Comparison of ENCODE assay signal across 17 cellular contexts in genomic region chr5:154519375-154519774, GRCh38. TPM values are rescaled to one million over a fixed set of nuclear protein-coding genes. Genes with fewer than 3 reads are reported as not detected.
A peak's percentile ranks its signal among the peaks of the same experiment; 100 is the strongest.
DNase-seq lines count a peak whose midpoint lies in the region; ATAC-seq, FAIRE-seq and TF ChIP-seq lines count a peak whose summit lies in the region.
"Had no signal": no experiment of that assay in that cellular context is flagged by ENCODE, and none has a peak within 500 bp of the region (broad histone marks: within the 10 kb centered on the region; RNA-seq: fewer than 3 reads in every experiment).

No MANE protein-coding gene starts in this region.

- ATAC-seq in right lobe of liver (peak; percentile 6 to 87 (median 52)), HepG2 (no peak), RWPE2 (ENCODE audit: low read depth) (peak; percentile 65), sciatic nerve (no peak)
- ATAC-seq: activated naive CD4-positive, alpha-beta T cell treated with anti-CD3 and anti-CD28 coated beads, Interleukin-2, amount 50 U/mL, for 72 hours had no signal

- H3K4me3 ChIP-seq in right lobe of liver (no peak overlapping the region), HepG2 (replicated peaks in 1 of 3; ENCODE audit: insufficient read depth in 1 of 3, low read depth in 2 of 3, low read length in 3 of 3) (no peak overlapping the region), RWPE2 (ENCODE audit: severe bottlenecking) (no peak overlapping the region), fibroblast of lung (replicated peaks in 1 of 4; ENCODE audit: control extremely low read depth in 1 of 4, insufficient read depth in 1 of 4, low read depth in 3 of 4, low read length in 4 of 4) (no peak overlapping the region)
- H3K4me3 ChIP-seq: colonic mucosa, Peyer's patch had no signal

- in situ Hi-C loops in HepG2 (cut with HindIII; ENCODE audit: extremely low pct_ligation_motif_present, low pct_unique_long_range_greater_than_20kb), result no loop called here

- no peak for FAIRE-seq in HepG2 (lab: Jason Lieb, UNC)

- TF ChIP-seq CTCF in right lobe of liver (IDR thresholded peaks at IDR 0.05) (no peak), HepG2 (CRISPR knock-in tag; IDR thresholded peaks at IDR 0.05) (no peak), RWPE2 (IDR thresholded peaks at IDR 0.05; ENCODE audit: poor library complexity, severe bottlenecking) (no peak), fibroblast of lung (conservative IDR thresholded peaks at IDR 0.05 in 1 of 2, IDR thresholded peaks at IDR 0.05 in 1 of 2; ENCODE audit: low read depth in 1 of 2, low read length in 2 of 2) (no peak)

- H3K79me2 ChIP-seq in HepG2 (ENCODE audit: insufficient read depth, low read length) (no peaks in the 10 kb centered on the region), fibroblast of lung (ENCODE audit: control insufficient read depth, insufficient read depth, low read length) (no peaks in the 10 kb centered on the region)

- H2AFZ ChIP-seq in HepG2 (ENCODE audit: low read length) (no peak overlapping the region), fibroblast of lung (ENCODE audit: low read length) (no peak overlapping the region)

- CTCF ChIA-PET in HepG2 (lab: Yijun Ruan, JAX; ENCODE audit: low intra/inter-chr PET ratio, low total read pairs), result interaction anchor here (2.4 kb wide), 1 partner anchor 91 kb away, joined by 12 read pairs; no protein-coding TSS in a partner anchor

- no peak for TF ChIP-seq POLR2A in right lobe of liver (IDR thresholded peaks at IDR 0.05)
- no peak for TF ChIP-seq POLR2A in HepG2 (IDR thresholded peaks at IDR 0.05; ENCODE audit: insufficient read depth in 1 of 2, low read depth in 2 of 2, low read length in 2 of 2)

- peak in 1 of 3 donors; percentile 63 for DNase-seq in right lobe of liver
- DNase-seq in HepG2 (ENCODE audit: low spot score), result no peak
- DNase-seq in RWPE2 (ENCODE audit: low spot score), result no peak
- peak; percentile 20 to 66 for DNase-seq in fibroblast of lung (ENCODE audit: low read depth in 2 of 2)
- DNase-seq in AML-193 (lab: John Stamatoyannopoulos, UW), result no peak
- DNase-seq in sciatic nerve (ENCODE audit: low spot score), result no peak
- no peak for DNase-seq in NCI-H2227 (lab: John Stamatoyannopoulos, UW; ENCODE audit: unreplicated experiment)
- DNase-seq in stimulated activated CD8-positive, alpha-beta memory T cell treated with anti-CD3 and anti-CD28 coated beads, Interleukin-4, amount 100 ng/mL, for 48 hours, result no peak
- DNase-seq: colonic mucosa, DMS79, foreskin melanocyte, NCI-H345, Peyer's patch, posterior cingulate gyrus had no signal

- H3K4me1 ChIP-seq in right lobe of liver (peaks cover 0 to 4% (median 2%) of the 10 kb centered on the region in 4 donors), HepG2 (ENCODE audit: insufficient read depth, low read length) (no peaks in the 10 kb centered on the region), RWPE2 (ENCODE audit: insufficient read depth, poor library complexity, severe bottlenecking) (peaks cover 5% of the 10 kb centered on the region), fibroblast of lung (ENCODE audit: control insufficient read depth, extremely low read depth, insufficient read depth, low read length) (no peaks in the 10 kb centered on the region)
- H3K4me1 ChIP-seq: colonic mucosa, Peyer's patch had no signal

- no peak for TF ChIP-seq EP300 in HepG2 (IDR thresholded peaks at IDR 0.05; ENCODE audit: low read depth in 2 of 2, low read length in 2 of 2)
- TF ChIP-seq EP300 in HepG2 (CRISPR knock-in tag; IDR thresholded peaks at IDR 0.05; ENCODE audit: borderline replicate concordance), result no peak

- H4K20me1 ChIP-seq in HepG2 (ENCODE audit: insufficient read depth, low read length) (no peaks in the 10 kb centered on the region), fibroblast of lung (ENCODE audit: control insufficient read depth, extremely low read depth, insufficient read depth, low read length) (no peaks in the 10 kb centered on the region)

- H3K9ac ChIP-seq in HepG2 (ENCODE audit: insufficient read depth, low read depth, low read length) (no peak overlapping the region), fibroblast of lung (ENCODE audit: insufficient read depth, low read length) (no peak overlapping the region)

- WGBS in right lobe of liver (ENCODE audit: insufficient coverage, low coverage, low lambda C conversion rate, missing lambda C conversion rate), result 25% methylated on average over 2 of the region's 2 CpGs
- 0% methylated on average over 2 of the region's 2 CpGs for WGBS in HepG2 (ENCODE audit: low lambda C conversion rate)

- no TSS peak for BruUV-seq in HepG2 (replicated peaks; lab: Mats Ljungman, UMichigan)

- H3K27me3 ChIP-seq in right lobe of liver (no peaks in the 10 kb centered on the region), HepG2 (ENCODE audit: control insufficient read depth in 1 of 2, insufficient read depth in 2 of 2, low read length in 2 of 2) (peaks cover 0 to 14% of the 10 kb centered on the region in 2 experiments; a peak in 2 of 5 replicates), RWPE2 (ENCODE audit: insufficient read depth, poor library complexity, severe bottlenecking) (no peaks in the 10 kb centered on the region), fibroblast of lung (ENCODE audit: control insufficient read depth, insufficient read depth, low read length) (peaks cover 8% of the 10 kb centered on the region)
- H3K27me3 ChIP-seq: colonic mucosa had no signal

- H3K4me2 ChIP-seq in HepG2 (ENCODE audit: low read depth, low read length) (no peak overlapping the region), fibroblast of lung (ENCODE audit: extremely low read depth, insufficient read depth, low read length) (no peak overlapping the region)

- H3K36me3 ChIP-seq in right lobe of liver (no peaks in the 10 kb centered on the region), HepG2 (replicated peaks in 1 of 2; ENCODE audit: control insufficient read depth in 1 of 2, insufficient read depth in 2 of 2, low read length in 2 of 2) (no peaks in the 10 kb centered on the region), RWPE2 (ENCODE audit: low read depth) (no peaks in the 10 kb centered on the region), fibroblast of lung (ENCODE audit: control insufficient read depth, insufficient read depth, low read length) (no peaks in the 10 kb centered on the region)
- H3K36me3 ChIP-seq: colonic mucosa, Peyer's patch had no signal

- TF ChIP-seq RAD21 in HepG2 (CRISPR knock-in tag; IDR thresholded peaks at IDR 0.05), result no peak

- H3K27ac ChIP-seq in right lobe of liver (no peak overlapping the region), HepG2 (ENCODE audit: extremely low read length, insufficient read depth, low read length) (no peak overlapping the region), RWPE2 (ENCODE audit: poor library complexity, severe bottlenecking) (no peak overlapping the region), fibroblast of lung (ENCODE audit: insufficient read depth, low read length) (no peak overlapping the region)
- H3K27ac ChIP-seq: colonic mucosa, Peyer's patch had no signal

- intact Hi-C loops in right lobe of liver (cut with DNase I) (no loop called here), HepG2 (cut with micrococcal nuclease; ENCODE audit: unreplicated experiment) (no loop called here), sciatic nerve (cut with DNase I) (no loop called here)

- POLR2A ChIA-PET in HepG2 (lab: Yijun Ruan, JAX), result no interaction called here

- no peaks in the 10 kb centered on the region for H3K9me3 ChIP-seq in right lobe of liver
- no peaks in the 10 kb centered on the region for H3K9me3 ChIP-seq in HepG2 (ENCODE audit: low read length)
- no peaks in the 10 kb centered on the region for H3K9me3 ChIP-seq in RWPE2 (ENCODE audit: severe bottlenecking)
- no peaks in the 10 kb centered on the region for H3K9me3 ChIP-seq in fibroblast of lung (ENCODE audit: control insufficient read depth, insufficient read depth, low read depth, low read length)
- H3K9me3 ChIP-seq: colonic mucosa, Peyer's patch had no signal

TF ChIP-seq in HepG2, 621 proteins besides CTCF, POLR2A, EP300 and RAD21 (continues in another document):
- TF ChIP-seq ZNF780A (CRISPR knock-in tag; IDR thresholded peaks at IDR 0.05), result no peak

RNA-seq across cellular contexts. Expression of gene HAND1, which starts 41.3 kb away (rescaled TPM):
- total RNA-seq in right lobe of liver (not detected), HepG2 (2016; rRNA removed; fragmentation: Illumina TruSeq; extraction: Trizol) (not detected in 2 replicates), fibroblast of lung (not detected in 2 replicates), sciatic nerve (not detected)
- total RNA-seq in HepG2 (2016; cell fraction: cytosol; rRNA removed; fragmentation: Illumina TruSeq; extraction: Trizol; ENCODE audit: low read depth), result not detected in 2 replicates
- not detected in 2 replicates for total RNA-seq in HepG2 (2016; cell fraction: insoluble cytoplasmic fraction; rRNA removed; fragmentation: Illumina TruSeq; extraction: Trizol)
- total RNA-seq in HepG2 (2016; cell fraction: membrane; rRNA removed; fragmentation: Illumina TruSeq; extraction: Trizol), result not detected in 2 replicates
- not detected in 2 replicates for total RNA-seq in HepG2 (2016; cell fraction: nucleus; rRNA removed; fragmentation: Illumina TruSeq; extraction: Trizol)
- polyA plus RNA-seq in HepG2 (2011; rRNA removed) (not detected in 2 replicates), fibroblast of lung (not detected in 2 replicates)
- not detected in 2 replicates for polyA plus RNA-seq in HepG2 (2011; cell fraction: cytosol; rRNA removed)
- polyA plus RNA-seq in HepG2 (2011; cell fraction: nucleus; rRNA removed), result not detected in 2 replicates
- not detected in 2 replicates for polyA plus RNA-seq in HepG2 (2012)
- not detected in 2 replicates for polyA plus RNA-seq in HepG2 (2016; cell fraction: cytosol; fragmentation: Illumina TruSeq; extraction: Trizol; ENCODE audit: low read depth)
- not detected in 2 replicates for polyA plus RNA-seq in HepG2 (2016; cell fraction: insoluble cytoplasmic fraction; fragmentation: Illumina TruSeq; extraction: Trizol; ENCODE audit: low read depth)
- polyA plus RNA-seq in HepG2 (2016; cell fraction: membrane; fragmentation: Illumina TruSeq; extraction: Trizol; ENCODE audit: low read depth), result not detected in 2 replicates
- not detected in 2 replicates for polyA plus RNA-seq in HepG2 (2016; cell fraction: nucleus; fragmentation: Illumina TruSeq; extraction: Trizol; ENCODE audit: insufficient read depth, low read depth)
- not detected in 2 replicates for polyA minus RNA-seq in HepG2 (2011; rRNA and poly(A)+ RNA removed; ENCODE audit: low replicate concordance)
- not detected in 2 replicates for polyA minus RNA-seq in HepG2 (2011; cell fraction: cytosol; rRNA and poly(A)+ RNA removed)
- polyA minus RNA-seq in HepG2 (2011; cell fraction: nucleus; rRNA and poly(A)+ RNA removed), result not detected in 2 replicates
- not detected in 2 replicates for polyA plus RNA-seq in fibroblast of lung (2012)
- polyA minus RNA-seq in fibroblast of lung (ENCODE audit: low replicate concordance), result not detected in 2 replicates
- total RNA-seq: activated CD8-positive, alpha-beta memory T cell treated with anti-CD3 and anti-CD28 coated beads for 36 hours; activated naive CD4-positive, alpha-beta T cell treated with anti-CD3 and anti-CD28 coated beads, Interleukin-2, amount 50 U/mL, for 72 hours; ureter had no signal

Comparison
In these comparisons a context has a peak if more than half of its experiments do, and no peak if none do; other contexts are left out.
1. ATAC-seq: peak in right lobe of liver (4 of 4) and RWPE2 (single experiment); none in HepG2 (single experiment) and sciatic nerve (single experiment).
2. DNase-seq: peak in fibroblast of lung (2 of 2); none in HepG2 (single experiment), RWPE2 (single experiment), AML-193 (0 of 2), sciatic nerve (single experiment), NCI-H2227 (single experiment) and stimulated activated CD8-positive, alpha-beta memory T cell treated with anti-CD3 and anti-CD28 coated beads, Interleukin-4, amount 100 ng/mL, for 48 hours (single experiment).